21 cellular contexts compared by ENCODE assay signal in the genomic region with DNA sequence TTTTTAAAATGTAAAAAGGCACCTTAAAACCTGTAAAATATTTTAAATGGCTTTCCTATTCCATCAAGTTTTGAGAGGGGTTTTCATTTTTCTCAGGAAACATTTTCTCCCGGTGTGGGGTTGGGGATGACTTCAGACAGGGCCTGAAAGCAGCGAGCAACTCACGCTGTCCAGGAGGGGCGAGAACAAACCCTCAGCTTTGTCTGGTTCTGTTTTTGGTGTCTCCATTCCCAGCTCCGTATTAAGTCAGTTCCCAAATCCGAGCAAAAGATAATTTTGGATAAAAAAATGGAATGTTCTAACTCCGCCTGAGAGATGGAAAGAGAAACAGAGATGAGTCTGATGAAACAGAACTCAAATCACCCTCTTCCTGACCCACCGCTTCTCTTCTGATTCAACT. TPM values are rescaled to one million over a fixed set of nuclear protein-coding genes. Genes with fewer than 3 reads are reported as not detected.
DNase-seq lines count a peak whose midpoint lies in the region; ATAC-seq and TF ChIP-seq lines count a peak whose summit lies in the region.
"Had no signal": no experiment of that assay in that cellular context is flagged by ENCODE, and none has a peak within 500 bp of the region (broad histone marks: within the 10 kb centered on the region; RNA-seq: fewer than 3 reads in every experiment).

No MANE protein-coding gene starts in this region.

- H3K4me1 ChIP-seq in heart right ventricle (peaks cover 4 to 38% (median 21%) of the 10 kb centered on the region in 9 donors), aorta (ENCODE audit: control insufficient read depth in 1 of 2, insufficient read depth in 2 of 2, low read length in 2 of 2) (peaks cover 3 to 11% of the 10 kb centered on the region in 2 donors)

- H3K9me3 ChIP-seq in heart right ventricle (no peaks in the 10 kb centered on the region), aorta (ENCODE audit: control insufficient read depth, low read length) (no peaks in the 10 kb centered on the region)
- H3K9me3 ChIP-seq: A549, right lobe of liver had no signal

- H3K27me3 ChIP-seq in heart right ventricle (no peaks in the 10 kb centered on the region), aorta (ENCODE audit: control insufficient read depth in 1 of 2, insufficient read depth in 2 of 2, low read length in 1 of 2) (no peaks in the 10 kb centered on the region)
- H3K27me3 ChIP-seq: hepatocyte, right lobe of liver, SJSA1 had no signal

- no peak for ATAC-seq in heart right ventricle
- no peak for ATAC-seq in Right ventricle myocardium inferior
- ATAC-seq in sciatic nerve, result peak; percentile 21
- no peak for ATAC-seq in aorta (ENCODE audit: low FRiP score)
- ATAC-seq in GM19467 (IDR thresholded peaks at IDR 0.05; ENCODE audit: unreplicated experiment), result no peak
- ATAC-seq: A549; activated CD8-positive, alpha-beta T cell treated with anti-CD3 and anti-CD28 coated beads, Interleukin-2, amount 10 ng/mL, durations not matched to agents 7 days and 5 days; activated naive CD8-positive, alpha-beta T cell treated with anti-CD3 and anti-CD28 coated beads, Interleukin-2, amount 50 U/mL, for 24 hours; right lobe of liver had no signal

- H3K36me3 ChIP-seq in heart right ventricle (no peaks in the 10 kb centered on the region), aorta (ENCODE audit: control insufficient read depth in 1 of 2, insufficient read depth in 2 of 2, low read length in 1 of 2) (no peaks in the 10 kb centered on the region)
- H3K36me3 ChIP-seq: right lobe of liver, SJSA1 had no signal

- intact Hi-C loops in heart right ventricle (cut with DNase I) (no loop called here), Right ventricle myocardium inferior (cut with DNase I) (no loop called here), sciatic nerve (cut with DNase I) (no loop called here), aorta (cut with DNase I) (no loop called here)

- H3K27ac ChIP-seq in heart right ventricle (peak overlapping the region in 6 of 10 donors; percentile 1 to 49 (median 40)), aorta (ENCODE audit: low read depth in 1 of 2, low read length in 2 of 2) (peak overlapping the region; percentile 6 to 83)
- H3K27ac ChIP-seq: hepatocyte, right lobe of liver, SJSA1 had no signal

- DNase-seq in heart right ventricle, result no peak
- DNase-seq in Right ventricle myocardium inferior (ENCODE audit: missing footprints), result no peak
- DNase-seq in fibroblast of the aortic adventitia (ENCODE audit: low read depth), result peak; percentile 52
- no peak for DNase-seq in sciatic nerve (ENCODE audit: low spot score)
- peak in 1 of 2 donors; percentile 18 for DNase-seq in aorta
- no peak for DNase-seq in central memory CD4-positive, alpha-beta T cell
- no peak for DNase-seq in GM03348 (ENCODE audit: low spot score)
- DNase-seq: activated CD4-positive, CD25-positive, alpha-beta regulatory T cell; activated CD8-positive, alpha-beta T cell treated with anti-CD3 and anti-CD28 coated beads, Interleukin-2, amount 10 ng/mL, durations not matched to agents 7 days and 5 days; activated naive CD8-positive, alpha-beta T cell treated with anti-CD3 and anti-CD28 coated beads, Interleukin-2, amount 50 U/mL, for 24 hours; CD4-positive, alpha-beta T cell; effector CD8-positive, alpha-beta T cell; GOT3; NCI-H1105; NCI-H69; substantia nigra had no signal

- WGBS in heart right ventricle, 2 donors, result 81 to 88% methylated on average over 8 of the region's 8 CpGs
- 26 to 28% methylated on average over 8 of the region's 8 CpGs for WGBS in aorta, 2 donors

- no peak overlapping the region for H3K4me3 ChIP-seq in heart right ventricle
- H3K4me3 ChIP-seq in fibroblast of the aortic adventitia (ENCODE audit: low read depth, low read length), result no peak overlapping the region
- no peak overlapping the region for H3K4me3 ChIP-seq in aorta (ENCODE audit: low read length in 2 of 2)
- H3K4me3 ChIP-seq: A549, hepatocyte, right lobe of liver, SJSA1 had no signal

- TF ChIP-seq CTCF in heart right ventricle (IDR thresholded peaks at IDR 0.05), result no peak
- no peak for TF ChIP-seq CTCF in fibroblast of the aortic adventitia (IDR thresholded peaks at IDR 0.05; ENCODE audit: insufficient read depth, low read length)

RNA-seq across cellular contexts. Expression of a gene that starts 38.5 kb away (rescaled TPM):
- total RNA-seq in heart right ventricle, result 10 to 100 TPM in 1 of 10 donors, 1 to 10 TPM in 9; 4.2 to 11.5 (median 5.0) TPM
- 10 to 100 TPM in 1 of 2 donors, 1 to 10 TPM in 1; 6.6 to 17.4 TPM for polyA plus RNA-seq in heart right ventricle
- total RNA-seq in Right ventricle myocardium inferior, result 5.4 TPM
- 10.7 and 14.2 TPM in 2 replicates for total RNA-seq in fibroblast of the aortic adventitia (ENCODE audit: low replicate concordance)
- 12.7 TPM for total RNA-seq in sciatic nerve
- total RNA-seq in aorta, result 10 to 100 TPM; 16.6 to 26.1 TPM
- polyA plus RNA-seq in aorta, result 10 to 100 TPM in 1 of 2 donors, 1 to 10 TPM in 1; 6.5 to 12.6 TPM
